31 cellular contexts compared by ENCODE assay signal in genomic region chr6:33757906-33758305, GRCh38. TPM values are rescaled to one million over a fixed set of nuclear protein-coding genes. Genes with fewer than 3 reads are reported as not detected.
"Had no signal": no experiment of that assay in that cellular context is flagged by ENCODE, and none has a peak within 500 bp of the region (broad histone marks: within the 10 kb centered on the region; RNA-seq: fewer than 3 reads in every experiment).

No MANE protein-coding gene starts in this region.

- H3K27ac Mint-ChIP-seq: activated CD4-positive, alpha-beta T cell treated with anti-CD3 and anti-CD28 coated beads, Interleukin-2, amount 10 ng/mL, durations not matched to agents 7 days and 5 days; activated CD8-positive, alpha-beta memory T cell treated with anti-CD3 and anti-CD28 coated beads, Interleukin-2, amount 10 ng/mL, durations not matched to agents 7 days and 5 days; activated CD8-positive, alpha-beta T cell treated with anti-CD3 and anti-CD28 coated beads for 36 hours; activated naive CD8-positive, alpha-beta T cell treated with anti-CD3 and anti-CD28 coated beads, Interleukin-2, amount 50 U/mL, for 24 hours; endodermal cell; mesothelial cell of epicardium; naive thymus-derived CD8-positive, alpha-beta T cell had no signal

- H3K4me3 Mint-ChIP-seq: activated CD4-positive, alpha-beta T cell treated with anti-CD3 and anti-CD28 coated beads, Interleukin-2, amount 10 ng/mL, durations not matched to agents 7 days and 5 days; activated CD8-positive, alpha-beta memory T cell treated with anti-CD3 and anti-CD28 coated beads, Interleukin-2, amount 10 ng/mL, durations not matched to agents 7 days and 5 days; activated CD8-positive, alpha-beta T cell treated with anti-CD3 and anti-CD28 coated beads for 36 hours; activated naive CD8-positive, alpha-beta T cell treated with anti-CD3 and anti-CD28 coated beads, Interleukin-2, amount 50 U/mL, for 24 hours; endodermal cell; mesothelial cell of epicardium; naive thymus-derived CD8-positive, alpha-beta T cell had no signal

- DNase-seq: activated CD4-positive, alpha-beta T cell treated with anti-CD3 and anti-CD28 coated beads, Interleukin-2, amount 10 ng/mL, durations not matched to agents 7 days and 5 days; activated CD4-positive, CD25-positive, alpha-beta regulatory T cell treated with anti-CD3 and anti-CD28 coated beads, Interleukin-2, amount 50 U/mL, for 72 hours; activated CD8-positive, alpha-beta memory T cell treated with anti-CD3 and anti-CD28 coated beads, Interleukin-2, amount 10 ng/mL, durations not matched to agents 7 days and 5 days; activated CD8-positive, alpha-beta T cell treated with anti-CD3 and anti-CD28 coated beads for 36 hours; activated gamma-delta T cell; activated naive CD4-positive, alpha-beta T cell treated with anti-CD3 and anti-CD28 coated beads, Interleukin-2, amount 50 U/mL, for 16 hours; activated naive CD8-positive, alpha-beta T cell treated with anti-CD3 and anti-CD28 coated beads, Interleukin-2, amount 50 U/mL, for 24 hours; activated T-cell treated with anti-CD3 and anti-CD28 coated beads for 4 hours; cerebellar nuclear complex; endodermal cell; esophagus squamous epithelium; head of caudate nucleus; hypothalamus; left ventricle myocardium inferior; naive thymus-derived CD8-positive, alpha-beta T cell; pancreas; psoas muscle; stimulated activated CD4-positive, alpha-beta T cell treated with anti-CD3 and anti-CD28 coated beads, Interleukin-12 subunit alpha, Interleukin-12 subunit beta, amount 100 ng/mL, for 4 hours; stimulated activated CD4-positive, alpha-beta T cell treated with anti-CD3 and anti-CD28 coated beads, Interleukin-4, amount 100 ng/mL, for 4 hours; stimulated activated naive CD8-positive, alpha-beta T cell treated with anti-CD3 and anti-CD28 coated beads, Interleukin-15, Interleukin-2, amounts not matched to agents 100 U/mL and 50 U/mL, for 24 hours; substantia nigra; tibial artery; WERI-Rb-1 had no signal

- H3K4me1 ChIP-seq: pancreas had no signal

- H3K4me3 ChIP-seq: coronary artery, esophagus squamous epithelium, gastroesophageal sphincter, left ventricle myocardium inferior, pancreas, psoas muscle, right atrium auricular region, tibial artery had no signal

- H3K9me3 ChIP-seq: esophagus squamous epithelium, gastroesophageal sphincter, left ventricle myocardium inferior, neutrophil, pancreas, psoas muscle, right atrium auricular region, tibial artery had no signal

- H3K9me3 Mint-ChIP-seq: activated CD4-positive, alpha-beta T cell treated with anti-CD3 and anti-CD28 coated beads, Interleukin-2, amount 10 ng/mL, durations not matched to agents 7 days and 5 days; activated CD8-positive, alpha-beta T cell treated with anti-CD3 and anti-CD28 coated beads for 36 hours; activated naive CD8-positive, alpha-beta T cell treated with anti-CD3 and anti-CD28 coated beads, Interleukin-2, amount 50 U/mL, for 24 hours; endodermal cell; mesothelial cell of epicardium; naive thymus-derived CD8-positive, alpha-beta T cell had no signal

- H3K27ac ChIP-seq: coronary artery, esophagus squamous epithelium, gastroesophageal sphincter, left ventricle myocardium inferior, neutrophil, pancreas, psoas muscle, right atrium auricular region, tibial artery, WERI-Rb-1 had no signal

- H3K27me3 Mint-ChIP-seq: activated CD8-positive, alpha-beta T cell treated with anti-CD3 and anti-CD28 coated beads for 36 hours had no signal

- H3K4me1 Mint-ChIP-seq: activated CD4-positive, alpha-beta T cell treated with anti-CD3 and anti-CD28 coated beads, Interleukin-2, amount 10 ng/mL, durations not matched to agents 7 days and 5 days; endodermal cell had no signal

- H3K36me3 ChIP-seq: esophagus squamous epithelium, gastroesophageal sphincter, left ventricle myocardium inferior, neutrophil, pancreas, right atrium auricular region, tibial artery, WERI-Rb-1 had no signal

- ATAC-seq: activated CD8-positive, alpha-beta memory T cell treated with anti-CD3 and anti-CD28 coated beads, Interleukin-2, amount 10 ng/mL, durations not matched to agents 7 days and 5 days; activated CD8-positive, alpha-beta T cell treated with anti-CD3 and anti-CD28 coated beads for 36 hours; activated naive CD8-positive, alpha-beta T cell treated with anti-CD3 and anti-CD28 coated beads, Interleukin-2, amount 50 U/mL, for 24 hours; gastroesophageal sphincter; naive thymus-derived CD8-positive, alpha-beta T cell; pancreas; psoas muscle; stimulated activated naive CD8-positive, alpha-beta T cell treated with anti-CD3 and anti-CD28 coated beads, Interleukin-15, Interleukin-2, amounts not matched to agents 100 U/mL and 50 U/mL, for 24 hours had no signal

- H3K27me3 ChIP-seq: pancreas, right atrium auricular region had no signal

- H3K36me3 Mint-ChIP-seq: activated CD8-positive, alpha-beta memory T cell treated with anti-CD3 and anti-CD28 coated beads, Interleukin-2, amount 10 ng/mL, durations not matched to agents 7 days and 5 days; mesothelial cell of epicardium; naive thymus-derived CD8-positive, alpha-beta T cell had no signal

RNA-seq across cellular contexts. Expression of gene IP6K3, which starts 11.2 kb away (rescaled TPM):
- total RNA-seq: activated CD4-positive, alpha-beta T cell treated with anti-CD3 and anti-CD28 coated beads, Interleukin-2, amount 10 ng/mL, durations not matched to agents 7 days and 5 days; activated CD8-positive, alpha-beta memory T cell treated with anti-CD3 and anti-CD28 coated beads, Interleukin-2, amount 10 ng/mL, durations not matched to agents 7 days and 5 days; activated CD8-positive, alpha-beta T cell treated with anti-CD3 and anti-CD28 coated beads for 36 hours; endodermal cell; lung microvascular endothelial cell; naive thymus-derived CD8-positive, alpha-beta T cell had no signal
- polyA plus RNA-seq: naive thymus-derived CD8-positive, alpha-beta T cell had no signal

RNA-seq across cellular contexts. Expression of gene MLN, which starts 45.9 kb away (rescaled TPM):
- total RNA-seq: activated CD4-positive, alpha-beta T cell treated with anti-CD3 and anti-CD28 coated beads, Interleukin-2, amount 10 ng/mL, durations not matched to agents 7 days and 5 days; activated CD8-positive, alpha-beta memory T cell treated with anti-CD3 and anti-CD28 coated beads, Interleukin-2, amount 10 ng/mL, durations not matched to agents 7 days and 5 days; activated CD8-positive, alpha-beta T cell treated with anti-CD3 and anti-CD28 coated beads for 36 hours; endodermal cell; esophagus squamous epithelium; gastroesophageal sphincter; left ventricle myocardium inferior; lung microvascular endothelial cell; mesothelial cell of epicardium; naive thymus-derived CD8-positive, alpha-beta T cell; pancreas; psoas muscle; right atrium auricular region; skeletal muscle tissue; urinary bladder had no signal
- polyA plus RNA-seq: naive thymus-derived CD8-positive, alpha-beta T cell; pancreas; psoas muscle; urinary bladder had no signal
